8 cellular contexts compared by ENCODE assay signal in the genomic region with DNA sequence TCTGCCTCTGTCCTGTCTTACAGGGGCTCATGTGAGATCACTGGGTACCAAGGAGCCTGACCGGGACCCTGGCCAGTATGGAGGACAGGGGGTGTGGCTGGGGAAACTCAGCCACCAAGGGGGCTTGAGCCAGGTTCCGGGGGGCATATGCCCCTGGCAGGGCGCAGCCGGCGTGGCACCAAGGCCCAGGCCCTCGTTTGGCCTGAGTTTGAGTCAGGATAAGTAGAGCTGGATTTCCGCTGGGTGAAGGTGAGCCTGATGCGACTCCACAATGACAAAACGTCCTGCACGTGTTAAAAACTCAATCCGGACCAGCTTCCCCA. TPM values are rescaled to one million over a fixed set of nuclear protein-coding genes. Genes with fewer than 3 reads are reported as not detected.
DNase-seq lines count a peak whose midpoint lies in the region; ATAC-seq, FAIRE-seq and TF ChIP-seq lines count a peak whose summit lies in the region.

No MANE protein-coding gene starts in this region.

- H3K23me2 ChIP-seq in H1 (ENCODE audit: low read depth, low read length), result peaks cover 7% of the 10 kb centered on the region; the same call in 1 of the 2 replicates

- peak overlapping the region; percentile 25; the same call in 1 of the 2 replicates for H3K18ac ChIP-seq in H1 (ENCODE audit: extremely low read depth, low read length)

- H3K4me3 ChIP-seq in Karpas-422 (ENCODE audit: low read length), result peak overlapping the region; percentile 73
- H3K4me3 ChIP-seq in H1 (ENCODE audit: extremely low read depth in 1 of 4, insufficient read depth in 2 of 4, low read depth in 3 of 4, low read length in 4 of 4), result peak overlapping the region in 3 of 4 experiments; percentile 1 to 95 (median 24); a peak in 4 of 8 replicates

- no peak for FAIRE-seq in H1 (lab: Jason Lieb, UNC)

- POLR2A ChIA-PET in activated CD4-positive, alpha-beta T cell treated with anti-CD3 and anti-CD28 coated beads for 36 hours (lab: Charles Lee), result interaction anchor here (1.2 kb wide), 1 partner anchor 12 kb away, joined by 3 read pairs; no protein-coding TSS in a partner anchor
- POLR2A ChIA-PET in H1 (lab: Charles Lee; ENCODE audit: partially characterized antibody), result interaction anchor here (0.6 to 2.5 kb wide), 7 partner anchors 21 to 297 kb away, joined by 3 to 15 read pairs (median 3); a partner anchor contains a TSS

- peak overlapping the region; percentile 60 for H3K56ac ChIP-seq in H1 (replicated peaks; ENCODE audit: insufficient read length, low read depth, low read length)

- TF ChIP-seq POLR2A in H1 (IDR thresholded peaks at IDR 0.05; ENCODE audit: control extremely low read depth in 1 of 2, low read depth in 2 of 2, low read length in 2 of 2), result no peak

- peak overlapping the region; percentile 96 for H4K8ac ChIP-seq in H1 (ENCODE audit: extremely low read depth, insufficient read depth, low read length)

- peaks cover 2% of the 10 kb centered on the region for H3K36me3 Mint-ChIP-seq in activated CD4-positive, alpha-beta T cell treated with anti-CD3 and anti-CD28 coated beads for 36 hours (ENCODE audit: low read depth)
- H3K36me3 Mint-ChIP-seq in progenitor cell of endocrine pancreas (ENCODE audit: insufficient read depth), result peaks cover 2% of the 10 kb centered on the region

- H3K79me2 ChIP-seq in Karpas-422 (ENCODE audit: low read length), result no peaks in the 10 kb centered on the region
- H3K79me2 ChIP-seq in H1 (ENCODE audit: control insufficient read depth in 1 of 2, insufficient read depth in 2 of 2, low read length in 2 of 2), result peaks cover 0 to 22% of the 10 kb centered on the region in 2 experiments; a peak in 1 of 4 replicates

- H3K4me3 Mint-ChIP-seq in activated CD4-positive, alpha-beta T cell treated with anti-CD3 and anti-CD28 coated beads for 36 hours, result peak overlapping the region; percentile 81
- peak overlapping the region; percentile 63 for H3K4me3 Mint-ChIP-seq in progenitor cell of endocrine pancreas (ENCODE audit: low read depth)

- intact Hi-C loops in activated CD4-positive, alpha-beta T cell treated with anti-CD3 and anti-CD28 coated beads for 36 hours (cut with DNase I, micrococcal nuclease), result loop anchor here (1.0 to 5.0 kb wide), 14 partner anchors 16 to 1168 kb away; a partner anchor contains a TSS

- no peaks in the 10 kb centered on the region for H3K9me3 ChIP-seq in Karpas-422 (ENCODE audit: low read length)
- H3K9me3 ChIP-seq in H1 (ENCODE audit: insufficient read depth in 2 of 2, low read depth in 1 of 2, low read length in 1 of 2), result no peaks in the 10 kb centered on the region

- no peak overlapping the region for H2BK20ac ChIP-seq in H1 (ENCODE audit: low read length)

- H3K23ac ChIP-seq in H1 (ENCODE audit: insufficient read length), result no peak overlapping the region

- DNase-seq in activated CD4-positive, alpha-beta T cell treated with anti-CD3 and anti-CD28 coated beads for 36 hours, result no peak
- DNase-seq in activated CD4-positive, alpha-beta T cell treated with anti-CD3 and anti-CD28 coated beads for 1 hour, result no peak
- DNase-seq in Karpas-422 (no peak), H1 (ENCODE audit: low read depth in 1 of 2, low spot score in 2 of 2) (no peak), progenitor cell of endocrine pancreas (ENCODE audit: low spot score, unreplicated experiment) (no peak), NCI-H774 (lab: John Stamatoyannopoulos, UW) (no peak), MV-4-11 (lab: John Stamatoyannopoulos, UW) (no peak)
- DNase-seq in stimulated activated CD4-positive, alpha-beta T cell treated with anti-CD3 and anti-CD28 coated beads, Interleukin-2, amount 100 ng/mL, for 24 hours, result no peak

- H3K27ac ChIP-seq in Karpas-422 (ENCODE audit: low read length), result peak overlapping the region; percentile 28; the same call in 1 of the 2 replicates
- no peak overlapping the region; the same call in 1 of the 2 replicates for H3K27ac ChIP-seq in H1 (ENCODE audit: low read depth, low read length)

- no peak for TF ChIP-seq RAD21 in H1 (IDR thresholded peaks at IDR 0.05 in 1 of 2, conservative IDR thresholded peaks at IDR 0.05 in 1 of 2; ENCODE audit: low read depth in 2 of 2, low read length in 2 of 2)

- H2BK15ac ChIP-seq in H1 (ENCODE audit: low read length), result no peak overlapping the region

- H3K9me2 ChIP-seq in Karpas-422 (replicated peaks; ENCODE audit: insufficient read depth, low read length), result no peaks in the 10 kb centered on the region

- no peaks in the 10 kb centered on the region for H3K9me3 Mint-ChIP-seq in activated CD4-positive, alpha-beta T cell treated with anti-CD3 and anti-CD28 coated beads for 36 hours (ENCODE audit: low read depth)
- H3K9me3 Mint-ChIP-seq in progenitor cell of endocrine pancreas (ENCODE audit: low read depth), result no peaks in the 10 kb centered on the region

- H3K4ac ChIP-seq in H1 (replicated peaks; ENCODE audit: insufficient read length, low read depth, low read length), result no peak overlapping the region

- CTCF ChIA-PET in activated CD4-positive, alpha-beta T cell treated with anti-CD3 and anti-CD28 coated beads for 36 hours (lab: Charles Lee), result interaction anchor here (0.7 to 7.2 kb wide), 5 partner anchors 12 to 663 kb away, joined by 3 to 56 read pairs (median 3); a partner anchor contains a TSS
- CTCF ChIA-PET in H1 (lab: Charles Lee; ENCODE audit: partially characterized antibody), result interaction anchor here (0.6 to 2.3 kb wide), 5 partner anchors 11 to 468 kb away, joined by 3 to 12 read pairs (median 6); no protein-coding TSS in a partner anchor

- H3K14ac ChIP-seq in H1 (ENCODE audit: insufficient read length), result no peak overlapping the region

- peak; percentile 21 for ATAC-seq in activated CD4-positive, alpha-beta T cell treated with anti-CD3 and anti-CD28 coated beads for 36 hours

- H3K36me3 ChIP-seq in Karpas-422 (ENCODE audit: insufficient read depth, low read length) (no peaks in the 10 kb centered on the region), H1 (ENCODE audit: control insufficient read depth in 2 of 4, insufficient read depth in 4 of 4, low read length in 3 of 4) (no peaks in the 10 kb centered on the region)

- H3K4me1 ChIP-seq in Karpas-422 (ENCODE audit: low read length) (peaks cover 19% of the 10 kb centered on the region), H1 (replicated peaks in 1 of 4; ENCODE audit: control insufficient read depth in 3 of 4, insufficient read depth in 4 of 4, low read length in 3 of 4) (peaks cover 0 to 46% (median 26%) of the 10 kb centered on the region in 4 experiments; a peak in 6 of 7 replicates)

- peak overlapping the region; percentile 91 for H4K5ac ChIP-seq in H1 (ENCODE audit: insufficient read length, low read depth, low read length)

- H3K27me3 Mint-ChIP-seq in activated CD4-positive, alpha-beta T cell treated with anti-CD3 and anti-CD28 coated beads for 36 hours, result no peaks in the 10 kb centered on the region
- peaks cover 14% of the 10 kb centered on the region for H3K27me3 Mint-ChIP-seq in progenitor cell of endocrine pancreas

- H3K9ac ChIP-seq in Karpas-422 (ENCODE audit: low read length) (peak overlapping the region; percentile 85), H1 (replicated peaks in 1 of 4; ENCODE audit: extremely low read depth in 1 of 4, low read depth in 3 of 4, low read length in 3 of 4) (peak overlapping the region in 2 of 4 experiments; percentile 38 to 51; a peak in 4 of 7 replicates)

- H2AFZ ChIP-seq in Karpas-422 (ENCODE audit: low read length), result peak overlapping the region; percentile 94; the same call in 1 of the 2 replicates
- peak overlapping the region; percentile 93 for H2AFZ ChIP-seq in H1 (ENCODE audit: low read length)

- H3K79me1 ChIP-seq in H1 (ENCODE audit: low read depth, low read length), result peaks cover 16% of the 10 kb centered on the region

- peak overlapping the region; percentile 45 for H4K91ac ChIP-seq in H1 (replicated peaks; ENCODE audit: insufficient read length, low read length)

- TF ChIP-seq CTCF in H1 (IDR thresholded peaks at IDR 0.05; ENCODE audit: control extremely low read depth in 1 of 3, insufficient read depth in 1 of 3, low read depth in 1 of 3, low read length in 3 of 3), result no peak
- TF ChIP-seq CTCF in progenitor cell of endocrine pancreas (IDR thresholded peaks at IDR 0.05; ENCODE audit: unreplicated experiment), result no peak

- TF ChIP-seq EP300 in H1 (IDR thresholded peaks at IDR 0.05; ENCODE audit: borderline replicate concordance in 1 of 2, low read depth in 2 of 2, low read length in 2 of 2), result no peak

- H3K27ac Mint-ChIP-seq in activated CD4-positive, alpha-beta T cell treated with anti-CD3 and anti-CD28 coated beads for 36 hours, result peak overlapping the region; percentile 87
- no peak overlapping the region for H3K27ac Mint-ChIP-seq in progenitor cell of endocrine pancreas

- peak overlapping the region; percentile 76; the same call in 1 of the 2 replicates for H2BK5ac ChIP-seq in H1 (ENCODE audit: low read depth, low read length)

- H3K4me1 Mint-ChIP-seq in activated CD4-positive, alpha-beta T cell treated with anti-CD3 and anti-CD28 coated beads for 36 hours, result peaks cover 31% of the 10 kb centered on the region
- H3K4me1 Mint-ChIP-seq in progenitor cell of endocrine pancreas (ENCODE audit: low read depth), result no peaks in the 10 kb centered on the region

- H3K27me3 ChIP-seq in Karpas-422 (ENCODE audit: low read length) (no peaks in the 10 kb centered on the region), H1 (replicated peaks in 1 of 4; ENCODE audit: control insufficient read depth in 3 of 4, extremely low read depth in 1 of 4, insufficient read depth in 3 of 4, low read length in 3 of 4) (no peaks in the 10 kb centered on the region; a peak in 1 of 7 replicates)

- H2AK5ac ChIP-seq in H1 (ENCODE audit: low read depth, low read length), result no peak overlapping the region

- H3K4me2 ChIP-seq in Karpas-422 (ENCODE audit: low read depth, low read length, poor library complexity, severe bottlenecking), result peak overlapping the region; percentile 88
- peak overlapping the region; percentile 69 to 76 for H3K4me2 ChIP-seq in H1 (ENCODE audit: insufficient read depth in 1 of 2, low read depth in 2 of 2, low read length in 2 of 2)

- H4K20me1 ChIP-seq in Karpas-422 (ENCODE audit: insufficient read depth, low read depth, low read length) (no peaks in the 10 kb centered on the region; the same call in 1 of the 2 replicates), H1 (replicated peaks in 1 of 2; ENCODE audit: control insufficient read depth in 1 of 2, insufficient read depth in 2 of 2, low read length in 2 of 2) (peaks cover 3 to 7% of the 10 kb centered on the region in 2 experiments)

- H2BK120ac ChIP-seq in H1 (replicated peaks; ENCODE audit: low read depth, low read length), result peak overlapping the region; percentile 30

- H2BK12ac ChIP-seq in H1 (ENCODE audit: low read depth, low read length), result no peak overlapping the region

- WGBS in H1 (ENCODE audit: extremely low coverage in 1 of 2, insufficient coverage in 1 of 2, insufficient read length in 1 of 2, insufficient replicate concordance in 2 of 2, low coverage in 1 of 2, low lambda C conversion rate in 2 of 2, missing lambda C conversion rate in 1 of 2), 2 experiments, result 59% methylated on average over 11 of the region's 11 CpGs; no CpG with 5 or more reads in 1 of the 2 experiments

RNA-seq across cellular contexts. Expression of a gene that starts 0.6 kb away (rescaled TPM):
- total RNA-seq in activated CD4-positive, alpha-beta T cell treated with anti-CD3 and anti-CD28 coated beads for 36 hours, result 10 to 100 TPM; 19.4 to 25.2 TPM
- total RNA-seq in Karpas-422 (2014; rRNA removed; shearing (Covaris generic); ENCODE audit: low replicate concordance), result 4.8 and 14.4 TPM in 2 replicates
- total RNA-seq in H1 (2021; fragmentation: NEBNext Ultra II Directional; extraction: Animal tissue kit (Norgen Biotek cat#: 25700)), result 53.7 and 54.7 TPM in 2 replicates
- 41.5 and 54.8 TPM in 2 replicates for polyA plus RNA-seq in H1 (2011; rRNA removed)
- polyA plus RNA-seq in H1 (2011; cell fraction: cytosol; rRNA removed), result 55.9 TPM
- 75.9 TPM for polyA plus RNA-seq in H1 (2011; cell fraction: nucleus; rRNA removed)
- polyA plus RNA-seq in H1 (2012, experiment 1 of 2), result 34.3 to 51.2 TPM (median 49.7 TPM) in 4 replicates
- 65.9 TPM for polyA plus RNA-seq in H1 (2012, experiment 2 of 2)
- 29.8 TPM for polyA plus RNA-seq in H1 (2013, experiment 1 of 2)
- 33.1 TPM for polyA plus RNA-seq in H1 (2013, experiment 2 of 2)
- polyA minus RNA-seq in H1 (2011; rRNA and poly(A)+ RNA removed), result 50.7 and 74.4 TPM in 2 replicates
- 32.1 TPM for polyA minus RNA-seq in H1 (2011; cell fraction: cytosol; rRNA and poly(A)+ RNA removed)
- 29.1 TPM for polyA minus RNA-seq in H1 (2011; cell fraction: nucleus; rRNA and poly(A)+ RNA removed)
- total RNA-seq in progenitor cell of endocrine pancreas, result 37.3 and 37.5 TPM in 2 replicates

RNA-seq across cellular contexts. Expression of a gene that starts 16.2 kb away (rescaled TPM):
- total RNA-seq in activated CD4-positive, alpha-beta T cell treated with anti-CD3 and anti-CD28 coated beads for 36 hours, result not detected
- not detected in 2 replicates for total RNA-seq in Karpas-422 (2014; rRNA removed; shearing (Covaris generic); ENCODE audit: low replicate concordance)
- total RNA-seq in H1 (2021; fragmentation: NEBNext Ultra II Directional; extraction: Animal tissue kit (Norgen Biotek cat#: 25700)), result 0.63 and 0.97 TPM in 2 replicates
- polyA plus RNA-seq in H1 (2011; rRNA removed), result 1.3 and 1.9 TPM in 2 replicates
- 3.3 TPM for polyA plus RNA-seq in H1 (2011; cell fraction: cytosol; rRNA removed)
- 4.1 TPM for polyA plus RNA-seq in H1 (2011; cell fraction: nucleus; rRNA removed)
- 2.1 to 3.5 TPM (median 2.7 TPM) in 4 replicates for polyA plus RNA-seq in H1 (2012, experiment 1 of 2)
- polyA plus RNA-seq in H1 (2012, experiment 2 of 2), result 1.1 TPM
- 0.53 TPM for polyA plus RNA-seq in H1 (2013, experiment 1 of 2)
- polyA plus RNA-seq in H1 (2013, experiment 2 of 2), result 0.77 TPM
- polyA minus RNA-seq in H1 (2011; rRNA and poly(A)+ RNA removed), result 0.54 and 0.80 TPM in 2 replicates
- polyA minus RNA-seq in H1 (2011; cell fraction: cytosol; rRNA and poly(A)+ RNA removed), result not detected
- 1.00 TPM for polyA minus RNA-seq in H1 (2011; cell fraction: nucleus; rRNA and poly(A)+ RNA removed)
- total RNA-seq in progenitor cell of endocrine pancreas, result not detected in 2 replicates

RNA-seq across cellular contexts. Expression of a gene that starts 16.3 kb away (rescaled TPM):
- total RNA-seq in activated CD4-positive, alpha-beta T cell treated with anti-CD3 and anti-CD28 coated beads for 36 hours, result under 1 TPM; 0.46 to 0.55 TPM
- total RNA-seq in Karpas-422 (2014; rRNA removed; shearing (Covaris generic); ENCODE audit: low replicate concordance), result not detected in 2 replicates
- total RNA-seq in H1 (2021; fragmentation: NEBNext Ultra II Directional; extraction: Animal tissue kit (Norgen Biotek cat#: 25700)), result 5.9 and 6.9 TPM in 2 replicates
- polyA plus RNA-seq in H1 (2011; rRNA removed), result 4.2 and 8.9 TPM in 2 replicates
- polyA plus RNA-seq in H1 (2011; cell fraction: cytosol; rRNA removed), result 5.6 TPM
- polyA plus RNA-seq in H1 (2011; cell fraction: nucleus; rRNA removed), result 4.7 TPM
- 4.3 to 7.8 TPM (median 6.9 TPM) in 4 replicates for polyA plus RNA-seq in H1 (2012, experiment 1 of 2)
- polyA plus RNA-seq in H1 (2012, experiment 2 of 2), result 8.0 TPM
- polyA plus RNA-seq in H1 (2013, experiment 1 of 2), result 6.2 TPM
- polyA plus RNA-seq in H1 (2013, experiment 2 of 2), result 5.8 TPM
- 0.41 and 0.54 TPM in 2 replicates for polyA minus RNA-seq in H1 (2011; rRNA and poly(A)+ RNA removed)
- 3.1 TPM for polyA minus RNA-seq in H1 (2011; cell fraction: cytosol; rRNA and poly(A)+ RNA removed)
- 2.5 TPM for polyA minus RNA-seq in H1 (2011; cell fraction: nucleus; rRNA and poly(A)+ RNA removed)
- 0.24 TPM in 1 of 2 replicates, not detected in the other for total RNA-seq in progenitor cell of endocrine pancreas

RNA-seq across cellular contexts. Expression of a gene that starts 36.7 kb away (rescaled TPM):
- total RNA-seq in activated CD4-positive, alpha-beta T cell treated with anti-CD3 and anti-CD28 coated beads for 36 hours, result 1 to 10 TPM; 3.8 to 4.1 TPM
- 1.9 and 4.6 TPM in 2 replicates for total RNA-seq in Karpas-422 (2014; rRNA removed; shearing (Covaris generic); ENCODE audit: low replicate concordance)
- total RNA-seq in H1 (2021; fragmentation: NEBNext Ultra II Directional; extraction: Animal tissue kit (Norgen Biotek cat#: 25700)), result 12.0 and 12.8 TPM in 2 replicates
- 3.3 TPM in 2 replicates for polyA plus RNA-seq in H1 (2011; rRNA removed)
- polyA plus RNA-seq in H1 (2011; cell fraction: cytosol; rRNA removed), result 3.3 TPM
- 4.2 TPM for polyA plus RNA-seq in H1 (2011; cell fraction: nucleus; rRNA removed)
- 7.7 to 10.1 TPM (median 8.3 TPM) in 4 replicates for polyA plus RNA-seq in H1 (2012, experiment 1 of 2)
- 9.6 TPM for polyA plus RNA-seq in H1 (2012, experiment 2 of 2)
- polyA plus RNA-seq in H1 (2013, experiment 1 of 2), result 8.3 TPM
- polyA plus RNA-seq in H1 (2013, experiment 2 of 2), result 8.3 TPM
- 3.9 and 5.1 TPM in 2 replicates for polyA minus RNA-seq in H1 (2011; rRNA and poly(A)+ RNA removed)
- 6.2 TPM for polyA minus RNA-seq in H1 (2011; cell fraction: cytosol; rRNA and poly(A)+ RNA removed)
- polyA minus RNA-seq in H1 (2011; cell fraction: nucleus; rRNA and poly(A)+ RNA removed), result 5.3 TPM
- total RNA-seq in progenitor cell of endocrine pancreas, result 5.9 TPM in 2 replicates
